In genomic region chr1:10170362-10170665, GRCh38 we compare ENCODE assay signal across 11 cellular contexts. TPM values are rescaled to one million over a fixed set of nuclear protein-coding genes. Genes with fewer than 3 reads are reported as not detected.
DNase-seq lines count a peak whose midpoint lies in the region; ATAC-seq and TF ChIP-seq lines count a peak whose summit lies in the region.
"Had no signal": no experiment of that assay in that cellular context is flagged by ENCODE, and none has a peak within 500 bp of the region (broad histone marks: within the 10 kb centered on the region; RNA-seq: fewer than 3 reads in every experiment).

No MANE protein-coding gene starts in this region.

- H3K27me3 ChIP-seq in MG63, result no peaks in the 10 kb centered on the region
- H3K27me3 ChIP-seq in BE2C, result no peaks in the 10 kb centered on the region
- H3K27me3 ChIP-seq: thyroid gland had no signal

- peaks cover 45% of the 10 kb centered on the region for H3K4me1 Mint-ChIP-seq in activated naive CD8-positive, alpha-beta T cell treated with anti-CD3 and anti-CD28 coated beads, Interleukin-2, amount 10 ng/mL, durations not matched to agents 7 days and 5 days
- H3K4me1 Mint-ChIP-seq in stimulated activated naive CD8-positive, alpha-beta T cell treated with anti-CD3 and anti-CD28 coated beads, Interleukin-15, amount 100 ng/mL, for 72 hours, result peaks cover 70% of the 10 kb centered on the region

- H3K27me3 Mint-ChIP-seq in activated naive CD8-positive, alpha-beta T cell treated with anti-CD3 and anti-CD28 coated beads, Interleukin-2, amount 10 ng/mL, durations not matched to agents 7 days and 5 days, result no peaks in the 10 kb centered on the region
- no peaks in the 10 kb centered on the region for H3K27me3 Mint-ChIP-seq in stimulated activated naive CD8-positive, alpha-beta T cell treated with anti-CD3 and anti-CD28 coated beads, Interleukin-15, amount 100 ng/mL, for 72 hours

- peak; percentile 27 for DNase-seq in stimulated activated CD4-positive, alpha-beta T cell treated with anti-CD3 and anti-CD28 coated beads, Interleukin-1b, Interleukin-23, amount 100 ng/mL, for 48 hours
- DNase-seq in stimulated activated CD4-positive, alpha-beta T cell treated with anti-CD3 and anti-CD28 coated beads, Interleukin-2, amount 100 ng/mL, for 48 hours, result no peak
- DNase-seq in activated naive CD8-positive, alpha-beta T cell treated with anti-CD3 and anti-CD28 coated beads, Interleukin-2, amount 10 ng/mL, durations not matched to agents 7 days and 5 days, result no peak
- DNase-seq in stimulated activated naive CD8-positive, alpha-beta T cell treated with anti-CD3 and anti-CD28 coated beads, Interleukin-15, amount 100 ng/mL, for 72 hours, result peak; percentile 27 to 55
- DNase-seq in MG63 (no peak), BE2C (no peak)
- DNase-seq: glutamatergic neuron, NCI-H1417, thyroid gland had no signal

- peak overlapping the region; percentile 91 for H3K27ac Mint-ChIP-seq in activated naive CD8-positive, alpha-beta T cell treated with anti-CD3 and anti-CD28 coated beads, Interleukin-2, amount 10 ng/mL, durations not matched to agents 7 days and 5 days
- H3K27ac Mint-ChIP-seq in stimulated activated naive CD8-positive, alpha-beta T cell treated with anti-CD3 and anti-CD28 coated beads, Interleukin-15, amount 100 ng/mL, for 72 hours, result peak overlapping the region; percentile 98 to 100

- ATAC-seq in HG03571 (IDR thresholded peaks at IDR 0.05; ENCODE audit: unreplicated experiment), result peak; percentile 72
- peak; percentile 91 for ATAC-seq in activated naive CD8-positive, alpha-beta T cell treated with anti-CD3 and anti-CD28 coated beads, Interleukin-2, amount 10 ng/mL, durations not matched to agents 7 days and 5 days (ENCODE audit: low read depth)
- ATAC-seq in stimulated activated naive CD8-positive, alpha-beta T cell treated with anti-CD3 and anti-CD28 coated beads, Interleukin-15, amount 100 ng/mL, for 72 hours, result peak; percentile 94
- ATAC-seq in GM18907 (IDR thresholded peaks at IDR 0.05; ENCODE audit: unreplicated experiment), result no peak

- peak overlapping the region; percentile 70 for H3K4me3 Mint-ChIP-seq in activated naive CD8-positive, alpha-beta T cell treated with anti-CD3 and anti-CD28 coated beads, Interleukin-2, amount 10 ng/mL, durations not matched to agents 7 days and 5 days
- H3K4me3 Mint-ChIP-seq in stimulated activated naive CD8-positive, alpha-beta T cell treated with anti-CD3 and anti-CD28 coated beads, Interleukin-15, amount 100 ng/mL, for 72 hours, result peak overlapping the region; percentile 75 to 85

- peaks cover 53% of the 10 kb centered on the region for H3K36me3 Mint-ChIP-seq in activated naive CD8-positive, alpha-beta T cell treated with anti-CD3 and anti-CD28 coated beads, Interleukin-2, amount 10 ng/mL, durations not matched to agents 7 days and 5 days

- no peaks in the 10 kb centered on the region for H3K9me3 Mint-ChIP-seq in activated naive CD8-positive, alpha-beta T cell treated with anti-CD3 and anti-CD28 coated beads, Interleukin-2, amount 10 ng/mL, durations not matched to agents 7 days and 5 days
- peaks cover 4 to 7% of the 10 kb centered on the region in 2 donors for H3K9me3 Mint-ChIP-seq in stimulated activated naive CD8-positive, alpha-beta T cell treated with anti-CD3 and anti-CD28 coated beads, Interleukin-15, amount 100 ng/mL, for 72 hours

- no peaks in the 10 kb centered on the region for H3K4me1 ChIP-seq in BE2C

- TF ChIP-seq CTCF in BE2C (IDR thresholded peaks at IDR 0.05; ENCODE audit: low read depth, low read length), result no peak

- H3K9me3 ChIP-seq in MG63 (no peaks in the 10 kb centered on the region), BE2C (no peaks in the 10 kb centered on the region)
- H3K9me3 ChIP-seq: thyroid gland had no signal

- POLR2A ChIA-PET in activated naive CD8-positive, alpha-beta T cell treated with anti-CD3 and anti-CD28 coated beads, Interleukin-2, amount 10 ng/mL, durations not matched to agents 7 days and 5 days (lab: Charles Lee), result no interaction called here

- H3K4me3 ChIP-seq in MG63, result no peak overlapping the region
- H3K4me3 ChIP-seq in BE2C (ENCODE audit: low read depth, low read length), result no peak overlapping the region
- H3K4me3 ChIP-seq: thyroid gland had no signal

- H3K36me3 ChIP-seq in MG63 (peaks cover 46% of the 10 kb centered on the region), BE2C (no peaks in the 10 kb centered on the region; the same call in 1 of the 2 replicates)

RNA-seq across cellular contexts. Expression of gene KIF1B, which starts 40.1 kb away (rescaled TPM):
- total RNA-seq in activated naive CD8-positive, alpha-beta T cell treated with anti-CD3 and anti-CD28 coated beads, Interleukin-2, amount 10 ng/mL, durations not matched to agents 7 days and 5 days, result 10 to 100 TPM; 13.4 to 13.9 TPM
- 18.1 and 25.7 TPM in 2 replicates for total RNA-seq in MG63 (2014; rRNA removed; shearing (Covaris generic); ENCODE audit: low replicate concordance)
- 16.1 TPM for polyA plus RNA-seq in BE2C (2012; ENCODE audit: insufficient read depth, insufficient read length, low read depth)

Comparison
In these comparisons a context has a peak if more than half of its experiments do, and no peak if none do; other contexts are left out.
1. DNase-seq: peak in stimulated activated CD4-positive, alpha-beta T cell treated with anti-CD3 and anti-CD28 coated beads, Interleukin-1b, Interleukin-23, amount 100 ng/mL, for 48 hours (single experiment) and stimulated activated naive CD8-positive, alpha-beta T cell treated with anti-CD3 and anti-CD28 coated beads, Interleukin-15, amount 100 ng/mL, for 72 hours (2 of 2); none in stimulated activated CD4-positive, alpha-beta T cell treated with anti-CD3 and anti-CD28 coated beads, Interleukin-2, amount 100 ng/mL, for 48 hours (0 of 2), activated naive CD8-positive, alpha-beta T cell treated with anti-CD3 and anti-CD28 coated beads, Interleukin-2, amount 10 ng/mL, durations not matched to agents 7 days and 5 days (single experiment), MG63 (single experiment) and BE2C (single experiment).